ENCODE assay signal across 24 cellular contexts in genomic region chr4:25799522-25799921, GRCh38.
DNase-seq lines count a peak whose midpoint lies in the region; ATAC-seq and TF ChIP-seq lines count a peak whose summit lies in the region.
"Had no signal": no experiment of that assay in that cellular context is flagged by ENCODE, and none has a peak within 500 bp of the region (broad histone marks: within the 10 kb centered on the region; RNA-seq: fewer than 3 reads in every experiment).

No MANE protein-coding gene starts in this region.

- no peaks in the 10 kb centered on the region for H3K36me3 Mint-ChIP-seq in glutamatergic neuron (ENCODE audit: unreplicated experiment)
- H3K36me3 Mint-ChIP-seq in activated CD8-positive, alpha-beta T cell treated with anti-CD3 and anti-CD28 coated beads for 36 hours (ENCODE audit: low read depth): peaks cover 57% of the 10 kb centered on the region

- no peak for TF ChIP-seq CTCF in A673 (conservative IDR thresholded peaks at IDR 0.05; ENCODE audit: low read depth, low read length)
- TF ChIP-seq CTCF in WERI-Rb-1 (IDR thresholded peaks at IDR 0.05; ENCODE audit: low read depth, low read length): no peak
- TF ChIP-seq CTCF in glutamatergic neuron (IDR thresholded peaks at IDR 0.05; ENCODE audit: partially characterized antibody, unreplicated experiment): no peak
- TF ChIP-seq CTCF in tibial nerve (IDR thresholded peaks at IDR 0.05): no peak
- TF ChIP-seq CTCF in activated CD8-positive, alpha-beta T cell treated with anti-CD3 and anti-CD28 coated beads for 36 hours (IDR thresholded peaks at IDR 0.05): no peak

- no peaks in the 10 kb centered on the region for H3K36me3 ChIP-seq in A673 (ENCODE audit: insufficient read depth, low read length, poor library complexity, severe bottlenecking)
- peaks cover 34% of the 10 kb centered on the region for H3K36me3 ChIP-seq in WERI-Rb-1
- H3K36me3 ChIP-seq in tibial nerve: peaks cover 0 to 5% (median 0%) of the 10 kb centered on the region in 3 donors

- H3K9me3 ChIP-seq in A673 (ENCODE audit: low read depth, low read length, poor library complexity, severe bottlenecking) (no peaks in the 10 kb centered on the region), WERI-Rb-1 (ENCODE audit: severe bottlenecking) (no peaks in the 10 kb centered on the region), tibial nerve (no peaks in the 10 kb centered on the region)
- H3K9me3 ChIP-seq: SJCRH30 had no signal

- peaks cover 14% of the 10 kb centered on the region for H3K4me1 Mint-ChIP-seq in glutamatergic neuron (ENCODE audit: low read depth, unreplicated experiment)
- no peaks in the 10 kb centered on the region for H3K4me1 Mint-ChIP-seq in activated CD8-positive, alpha-beta T cell treated with anti-CD3 and anti-CD28 coated beads for 36 hours (ENCODE audit: low read depth)

- 75 to 80% methylated on average over 5 of the region's 5 CpGs for WGBS in tibial nerve, 2 donors

- no peaks in the 10 kb centered on the region for H3K27me3 Mint-ChIP-seq in glutamatergic neuron (ENCODE audit: unreplicated experiment)
- no peaks in the 10 kb centered on the region for H3K27me3 Mint-ChIP-seq in activated CD8-positive, alpha-beta T cell treated with anti-CD3 and anti-CD28 coated beads for 36 hours

- H3K4me1 ChIP-seq in A673 (ENCODE audit: insufficient read depth, low read length, poor library complexity, severe bottlenecking) (peaks cover 16% of the 10 kb centered on the region), tibial nerve (no peaks in the 10 kb centered on the region)

- intact Hi-C loops in A673 (cut with micrococcal nuclease; ENCODE audit: unreplicated experiment): no loop called here
- intact Hi-C loops in activated CD8-positive, alpha-beta T cell treated with anti-CD3 and anti-CD28 coated beads for 36 hours (cut with micrococcal nuclease): no loop called here

- DNase-seq in A673 (ENCODE audit: low spot score): no peak
- peak; percentile 1 for DNase-seq in NCI-H2171 (lab: John Stamatoyannopoulos, UW)
- DNase-seq in WERI-Rb-1: peak; percentile 77
- no peak for DNase-seq in glutamatergic neuron
- no peak for DNase-seq in NCI-H69 (lab: John Stamatoyannopoulos, UW)
- DNase-seq in tibial nerve (ENCODE audit: low spot score in 2 of 2): no peak
- no peak for DNase-seq in activated CD8-positive, alpha-beta T cell treated with anti-CD3 and anti-CD28 coated beads for 36 hours
- no peak for DNase-seq in HK-2 (ENCODE audit: unreplicated experiment)
- DNase-seq: 8988T; AML-193; Calu3; CD8-positive, alpha-beta T cell; DMS53; GF-D8; KBM-7; MM.1S; NCI-H1092; NCI-H1436; NCI-H187 treated with DMSO at 0.1 percent for 48 hours; NCI-H2107; NCI-H2227 treated with DMSO at 0.1 percent for 48 hours; NCI-H510A; OCI-M1; SJCRH30 had no signal

- POLR2A ChIA-PET in A673 (lab: Charles Lee; ENCODE audit: low non-redundant PET): no interaction called here
- POLR2A ChIA-PET in activated CD8-positive, alpha-beta T cell treated with anti-CD3 and anti-CD28 coated beads for 36 hours (lab: Charles Lee): no interaction called here

- TF ChIP-seq EP300 in tibial nerve (IDR thresholded peaks at IDR 0.05): no peak

- H3K27ac ChIP-seq in A673 (ENCODE audit: low read depth, low read length, poor library complexity, severe bottlenecking) (peak overlapping the region; percentile 18), WERI-Rb-1 (peak overlapping the region; percentile 79), tibial nerve (no peak overlapping the region)
- H3K27ac ChIP-seq: SJCRH30 had no signal

- H3K4me3 Mint-ChIP-seq in glutamatergic neuron (ENCODE audit: unreplicated experiment): no peak overlapping the region
- no peak overlapping the region for H3K4me3 Mint-ChIP-seq in activated CD8-positive, alpha-beta T cell treated with anti-CD3 and anti-CD28 coated beads for 36 hours
- H3K4me3 Mint-ChIP-seq: CD8-positive, alpha-beta T cell had no signal

- peak overlapping the region; percentile 10 for H3K27ac Mint-ChIP-seq in glutamatergic neuron (ENCODE audit: unreplicated experiment)
- H3K27ac Mint-ChIP-seq in activated CD8-positive, alpha-beta T cell treated with anti-CD3 and anti-CD28 coated beads for 36 hours: no peak overlapping the region
- H3K27ac Mint-ChIP-seq: CD8-positive, alpha-beta T cell had no signal

- CTCF ChIA-PET in A673 (lab: Charles Lee): no interaction called here
- CTCF ChIA-PET in activated CD8-positive, alpha-beta T cell treated with anti-CD3 and anti-CD28 coated beads for 36 hours (lab: Charles Lee): no interaction called here

- ATAC-seq in activated CD8-positive, alpha-beta T cell treated with anti-CD3 and anti-CD28 coated beads for 36 hours: no peak
- ATAC-seq: CD8-positive, alpha-beta T cell had no signal

- no peak overlapping the region for H3K4me3 ChIP-seq in A673 (ENCODE audit: low read depth, low read length, poor library complexity, severe bottlenecking)
- no peak overlapping the region for H3K4me3 ChIP-seq in WERI-Rb-1 (ENCODE audit: low read depth, low read length)
- no peak overlapping the region for H3K4me3 ChIP-seq in tibial nerve
- H3K4me3 ChIP-seq: SJCRH30 had no signal

- TF ChIP-seq POLR2A in tibial nerve (IDR thresholded peaks at IDR 0.05): no peak

- H3K27me3 ChIP-seq in A673 (replicated peaks; ENCODE audit: insufficient read depth, low read depth, low read length, poor library complexity): no peaks in the 10 kb centered on the region
- no peaks in the 10 kb centered on the region for H3K27me3 ChIP-seq in WERI-Rb-1 (ENCODE audit: insufficient read depth, low read depth, severe bottlenecking)
- no peaks in the 10 kb centered on the region for H3K27me3 ChIP-seq in tibial nerve
- H3K27me3 ChIP-seq: SJCRH30 had no signal

- no peaks in the 10 kb centered on the region for H3K9me3 Mint-ChIP-seq in glutamatergic neuron (ENCODE audit: unreplicated experiment)
- H3K9me3 Mint-ChIP-seq in activated CD8-positive, alpha-beta T cell treated with anti-CD3 and anti-CD28 coated beads for 36 hours: no peaks in the 10 kb centered on the region
- H3K9me3 Mint-ChIP-seq: CD8-positive, alpha-beta T cell had no signal

- no TSS peak for BruUV-seq in A673 (replicated peaks; lab: Mats Ljungman, UMichigan)

Comparison
In these comparisons a context has a peak if more than half of its experiments do, and no peak if none do; other contexts are left out.
1. DNase-seq: peak in NCI-H2171 (single experiment) and WERI-Rb-1 (single experiment); none in A673 (single experiment), glutamatergic neuron (single experiment), NCI-H69 (single experiment), tibial nerve (0 of 2), activated CD8-positive, alpha-beta T cell treated with anti-CD3 and anti-CD28 coated beads for 36 hours (single experiment) and HK-2 (single experiment).
2. H3K27ac ChIP-seq: peak in A673 (single experiment) and WERI-Rb-1 (single experiment); none in tibial nerve (0 of 4).